ENCODE assay signal across 18 cellular contexts in genomic region chr12:3247077-3247476, GRCh38.
"Had no signal": no experiment of that assay in that cellular context is flagged by ENCODE, and none has a peak within 500 bp of the region (broad histone marks: within the 10 kb centered on the region; RNA-seq: fewer than 3 reads in every experiment).

No MANE protein-coding gene starts in this region.

- H3K27me3 ChIP-seq: tibial artery had no signal

- DNase-seq: activated CD4-positive, alpha-beta T cell treated with anti-CD3 and anti-CD28 coated beads, Interleukin-2, amount 10 ng/mL, durations not matched to agents 24 days and 14 days; activated CD8-positive, alpha-beta T cell treated with anti-CD3 and anti-CD28 coated beads for 36 hours; activated naive CD4-positive, alpha-beta T cell treated with Interleukin-2 at 50 U/mL for 16 hours; activated naive CD8-positive, alpha-beta T cell treated with anti-CD3 and anti-CD28 coated beads, Interleukin-2, amount 10 ng/mL, durations not matched to agents 7 days and 5 days; activated T-cell treated with anti-CD3 and anti-CD28 coated beads, Interleukin-2, amount 50 U/mL, for 1 hour; amygdala; effector memory CD8-positive, alpha-beta T cell; foreskin fibroblast; hypothalamus; islet precursor cell; nephron progenitor cell; stimulated activated CD4-positive, alpha-beta T cell treated with anti-CD3 and anti-CD28 coated beads, Interleukin-2, amount 100 ng/mL, for 24 hours; stimulated activated naive CD4-positive, alpha-beta T cell treated with Interleukin-2 at 50 U/mL for 16 hours; substantia nigra; T1000; tibial artery had no signal

- ATAC-seq: activated CD8-positive, alpha-beta T cell treated with anti-CD3 and anti-CD28 coated beads for 36 hours; effector memory CD8-positive, alpha-beta T cell had no signal

- H3K4me3 ChIP-seq: tibial artery had no signal

- H3K27ac Mint-ChIP-seq: activated CD4-positive, alpha-beta T cell treated with anti-CD3 and anti-CD28 coated beads, Interleukin-2, amount 10 ng/mL, durations not matched to agents 24 days and 14 days; activated CD8-positive, alpha-beta T cell treated with anti-CD3 and anti-CD28 coated beads for 36 hours; activated naive CD8-positive, alpha-beta T cell treated with anti-CD3 and anti-CD28 coated beads, Interleukin-2, amount 10 ng/mL, durations not matched to agents 7 days and 5 days; activated T-helper 2 cell treated with anti-CD3 and anti-CD28 coated beads, Interferon-gamma antibody, Interleukin-2, Interleukin-4, amounts not matched to agents 10 μg/mL and 5 μg/mL and 100 μg/mL, durations not matched to agents 14 hours and 24 hours and 36 hours; effector memory CD8-positive, alpha-beta T cell; mesothelial cell of epicardium; nephron progenitor cell had no signal

- H3K9me3 Mint-ChIP-seq: activated CD4-positive, alpha-beta T cell treated with anti-CD3 and anti-CD28 coated beads, Interleukin-2, amount 10 ng/mL, durations not matched to agents 24 days and 14 days; activated CD8-positive, alpha-beta T cell treated with anti-CD3 and anti-CD28 coated beads for 36 hours; activated naive CD8-positive, alpha-beta T cell treated with anti-CD3 and anti-CD28 coated beads, Interleukin-2, amount 10 ng/mL, durations not matched to agents 7 days and 5 days; activated T-helper 2 cell treated with anti-CD3 and anti-CD28 coated beads, Interferon-gamma antibody, Interleukin-2, Interleukin-4, amounts not matched to agents 10 μg/mL and 5 μg/mL and 100 μg/mL, durations not matched to agents 14 hours and 24 hours and 36 hours; effector memory CD8-positive, alpha-beta T cell; mesothelial cell of epicardium; nephron progenitor cell had no signal

- H3K9me3 ChIP-seq: tibial artery had no signal

- H3K27ac ChIP-seq: tibial artery had no signal

- H3K4me3 Mint-ChIP-seq: activated CD4-positive, alpha-beta T cell treated with anti-CD3 and anti-CD28 coated beads, Interleukin-2, amount 10 ng/mL, durations not matched to agents 24 days and 14 days; activated CD8-positive, alpha-beta T cell treated with anti-CD3 and anti-CD28 coated beads for 36 hours; activated naive CD8-positive, alpha-beta T cell treated with anti-CD3 and anti-CD28 coated beads, Interleukin-2, amount 10 ng/mL, durations not matched to agents 7 days and 5 days; effector memory CD8-positive, alpha-beta T cell; mesothelial cell of epicardium; nephron progenitor cell had no signal

- H3K36me3 Mint-ChIP-seq: activated naive CD8-positive, alpha-beta T cell treated with anti-CD3 and anti-CD28 coated beads, Interleukin-2, amount 10 ng/mL, durations not matched to agents 7 days and 5 days had no signal
